Comparison of ENCODE assay signal across 8 cellular contexts in genomic region chr5:150461231-150461630, GRCh38. TPM values are rescaled to one million over a fixed set of nuclear protein-coding genes. Genes with fewer than 3 reads are reported as not detected.
A peak's percentile ranks its signal among the peaks of the same experiment; 100 is the strongest.
DNase-seq lines count a peak whose midpoint lies in the region; ATAC-seq and TF ChIP-seq lines count a peak whose summit lies in the region.

No MANE protein-coding gene starts in this region.

- H3K36me3 ChIP-seq in spleen, result no peaks in the 10 kb centered on the region

- peak overlapping the region in 1 of 8 donors; percentile 3 for H3K4me3 ChIP-seq in spleen

- peaks cover 7 to 99% (median 71%) of the 10 kb centered on the region in 6 donors for H3K4me1 ChIP-seq in spleen

- no peak overlapping the region for H3K4me3 Mint-ChIP-seq in activated naive CD4-positive, alpha-beta T cell treated with anti-CD3 and anti-CD28 coated beads, Interleukin-2, amount 10 ng/mL, durations not matched to agents 7 days and 5 days

- H3K9me3 Mint-ChIP-seq in activated naive CD4-positive, alpha-beta T cell treated with anti-CD3 and anti-CD28 coated beads, Interleukin-2, amount 10 ng/mL, durations not matched to agents 7 days and 5 days, result no peaks in the 10 kb centered on the region

- no peak for TF ChIP-seq POLR2A in spleen (IDR thresholded peaks at IDR 0.05)

- no peaks in the 10 kb centered on the region for H3K36me3 Mint-ChIP-seq in activated naive CD4-positive, alpha-beta T cell treated with anti-CD3 and anti-CD28 coated beads, Interleukin-2, amount 10 ng/mL, durations not matched to agents 7 days and 5 days

- CTCF ChIA-PET in activated naive CD4-positive, alpha-beta T cell treated with anti-CD3 and anti-CD28 coated beads, Interleukin-2, amount 10 ng/mL, durations not matched to agents 7 days and 5 days (lab: Charles Lee), result interaction anchor here (0.9 to 2.1 kb wide), 4 partner anchors 70 to 386 kb away, joined by 3 to 7 read pairs (median 4); partner anchors contain the start of gene IRGM

- no peaks in the 10 kb centered on the region for H3K9me3 ChIP-seq in spleen

- H3K27me3 Mint-ChIP-seq in activated naive CD4-positive, alpha-beta T cell treated with anti-CD3 and anti-CD28 coated beads, Interleukin-2, amount 10 ng/mL, durations not matched to agents 7 days and 5 days, result peaks cover 1% of the 10 kb centered on the region

- no peak for TF ChIP-seq CTCF in spleen (IDR thresholded peaks at IDR 0.05 in 8 of 11, conservative IDR thresholded peaks at IDR 0.05 in 3 of 11)

- H3K27ac ChIP-seq in spleen, result peak overlapping the region in 7 of 8 donors; percentile 34 to 82 (median 73)

- no peak overlapping the region for H3K27ac Mint-ChIP-seq in activated naive CD4-positive, alpha-beta T cell treated with anti-CD3 and anti-CD28 coated beads, Interleukin-2, amount 10 ng/mL, durations not matched to agents 7 days and 5 days

- ATAC-seq in HG03025 (IDR thresholded peaks at IDR 0.05; ENCODE audit: low FRiP score, unreplicated experiment), result peak; percentile 50

- intact Hi-C loops in spleen (cut with DNase I; ENCODE audit: low total_unique reads), result loop anchor here (10.0 kb wide), 1 partner anchor 54 kb away; no protein-coding TSS in a partner anchor

- WGBS in spleen, 5 donors, result 17 to 45% (median 35%) methylated on average over 2 of the region's 2 CpGs

- H3K27me3 ChIP-seq in spleen (replicated peaks in 1 of 7), result no peaks in the 10 kb centered on the region

- H3K4me1 Mint-ChIP-seq in activated naive CD4-positive, alpha-beta T cell treated with anti-CD3 and anti-CD28 coated beads, Interleukin-2, amount 10 ng/mL, durations not matched to agents 7 days and 5 days, result peaks cover 45% of the 10 kb centered on the region

- peak; percentile 39 for DNase-seq in activated naive CD4-positive, alpha-beta T cell treated with anti-CD3 and anti-CD28 coated beads, Interleukin-2, amount 10 ng/mL, durations not matched to agents 7 days and 5 days
- DNase-seq in activated naive CD4-positive, alpha-beta T cell treated with anti-CD3 and anti-CD28 coated beads, Interleukin-2, amount 50 U/mL, for 16 hours, result no peak
- peak; percentile 74 for DNase-seq in NCI-H345 treated with DMSO at 0.1 percent for 48 hours (lab: John Stamatoyannopoulos, UW; ENCODE audit: unreplicated experiment)
- peak; percentile 90 for DNase-seq in spleen
- DNase-seq in epidermal melanocyte (ENCODE audit: insufficient read length, low spot score), result no peak
- DNase-seq in activated CD8-positive, alpha-beta memory T cell treated with anti-CD3 and anti-CD28 coated beads for 24 hours, result no peak
- DNase-seq in mesenteric fat pad (ENCODE audit: low spot score), result no peak

RNA-seq across cellular contexts. Expression of gene RPS14, which starts 11.7 kb away (rescaled TPM):
- total RNA-seq in spleen (1,000 to 10,000 TPM; 1,801 to 2,829 (median 2,025) TPM), mesenteric fat pad (1,447 TPM)
- 1,000 to 10,000 TPM; 5,417 to 8,400 (median 8,329) TPM for polyA plus RNA-seq in spleen

RNA-seq across cellular contexts. Expression of gene NDST1, which starts 46.7 kb away (rescaled TPM):
- total RNA-seq in spleen, result 100 to 1,000 TPM; 123 to 360 (median 261) TPM
- 10 to 100 TPM in 1 of 3 donors, 1 to 10 TPM in 2; 6.1 to 45.7 (median 6.8) TPM for polyA plus RNA-seq in spleen
- 110 TPM for total RNA-seq in mesenteric fat pad

RNA-seq across cellular contexts. Expression of gene CD74, which starts 48.5 kb away (rescaled TPM):
- 1,000 to 10,000 TPM; 3,224 to 5,563 (median 4,811) TPM for total RNA-seq in spleen
- 1,000 to 10,000 TPM; 3,319 to 4,860 (median 4,644) TPM for polyA plus RNA-seq in spleen
- 486 TPM for total RNA-seq in mesenteric fat pad

Comparison
In these comparisons a context has a peak if more than half of its experiments do, and no peak if none do; other contexts are left out.
1. DNase-seq: peak in activated naive CD4-positive, alpha-beta T cell treated with anti-CD3 and anti-CD28 coated beads, Interleukin-2, amount 10 ng/mL, durations not matched to agents 7 days and 5 days (single experiment), NCI-H345 treated with DMSO at 0.1 percent for 48 hours (single experiment) and spleen (single experiment); none in activated naive CD4-positive, alpha-beta T cell treated with anti-CD3 and anti-CD28 coated beads, Interleukin-2, amount 50 U/mL, for 16 hours (single experiment), epidermal melanocyte (single experiment), activated CD8-positive, alpha-beta memory T cell treated with anti-CD3 and anti-CD28 coated beads for 24 hours (single experiment) and mesenteric fat pad (single experiment).